ENCODE assay signal across 10 cellular contexts in the genomic region with DNA sequence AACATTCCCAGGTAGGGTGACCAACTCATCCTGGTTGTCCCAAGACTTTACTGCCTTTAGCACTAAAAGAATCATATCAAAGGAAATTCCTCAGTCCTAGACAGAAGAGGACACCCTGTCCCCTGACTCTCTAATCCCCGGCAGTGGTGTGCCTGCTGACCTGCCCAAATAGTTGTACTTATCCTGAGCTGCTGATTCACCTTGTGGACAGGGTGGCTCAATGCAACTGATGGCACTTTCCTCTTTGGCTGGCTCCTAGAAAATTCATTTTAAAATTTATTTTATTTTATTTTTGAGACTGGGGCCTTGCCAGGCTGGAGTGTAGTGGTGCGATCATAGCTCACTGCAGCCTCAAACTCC.
DNase-seq lines count a peak whose midpoint lies in the region; ATAC-seq and TF ChIP-seq lines count a peak whose summit lies in the region.
"Had no signal": no experiment of that assay in that cellular context is flagged by ENCODE, and none has a peak within 500 bp of the region (broad histone marks: within the 10 kb centered on the region; RNA-seq: fewer than 3 reads in every experiment).

No MANE protein-coding gene starts in this region.

- in situ Hi-C loops in gastrocnemius medialis (cut with MboI; ENCODE audit: low sequenced_read_pairs in 4 of 4) (loop anchor here in 1 of 4 donors (5.0 kb wide), 1 partner anchor 50 kb away; no protein-coding TSS in a partner anchor), GM13976 (cut with MboI; ENCODE audit: low sequenced_read_pairs, unreplicated experiment) (no loop called here)

- H3K4me1 Mint-ChIP-seq in Calu3 (ENCODE audit: low read depth, unreplicated experiment) = peaks cover 48% of the 10 kb centered on the region

- no peaks in the 10 kb centered on the region for H3K9me3 Mint-ChIP-seq in Calu3 (ENCODE audit: low read depth, unreplicated experiment)

- H3K36me3 ChIP-seq in breast epithelium = no peaks in the 10 kb centered on the region
- no peaks in the 10 kb centered on the region for H3K36me3 ChIP-seq in right atrium auricular region
- H3K36me3 ChIP-seq in gastrocnemius medialis = no peaks in the 10 kb centered on the region

- DNase-seq in Calu3 (peak; percentile 34), breast epithelium (ENCODE audit: low spot score in 2 of 2) (peak in 1 of 2 donors; percentile 38), right atrium auricular region (ENCODE audit: low spot score) (no peak), gastrocnemius medialis (peak; percentile 83 to 86), GM13976 (ENCODE audit: low spot score) (no peak), hypothalamus (lab: John Stamatoyannopoulos, UW) (no peak)
- DNase-seq: foreskin melanocyte, NCI-H187 had no signal

- peak; percentile 30 for TF ChIP-seq CTCF in Calu3 (IDR thresholded peaks at IDR 0.05; ENCODE audit: unreplicated experiment)
- TF ChIP-seq CTCF in breast epithelium (IDR thresholded peaks at IDR 0.05) = peak in 1 of 3 donors; percentile 20
- TF ChIP-seq CTCF in right atrium auricular region (IDR thresholded peaks at IDR 0.05) = no peak
- peak in 4 of 5 experiments; percentile 21 to 38 (median 26) for TF ChIP-seq CTCF in gastrocnemius medialis (IDR thresholded peaks at IDR 0.05 in 4 of 5, conservative IDR thresholded peaks at IDR 0.05 in 1 of 5)
- TF ChIP-seq CTCF in GM13976 (IDR thresholded peaks at IDR 0.05; ENCODE audit: borderline replicate concordance, control extremely low read depth, extremely low read depth, insufficient read depth, missing control alignments) = no peak

- BruUV-seq in Calu3 (replicated peaks; lab: Mats Ljungman, UMichigan) = no TSS peak

- H3K4me3 ChIP-seq in breast epithelium = peak overlapping the region in 2 of 3 donors; percentile 25 to 34
- H3K4me3 ChIP-seq in right atrium auricular region = no peak overlapping the region
- H3K4me3 ChIP-seq in gastrocnemius medialis = peak overlapping the region; percentile 11 to 39 (median 24)

- H3K36me3 Mint-ChIP-seq in Calu3 (ENCODE audit: insufficient read depth, unreplicated experiment) = peaks cover 4% of the 10 kb centered on the region

- intact Hi-C loops in Calu3 (cut with micrococcal nuclease; ENCODE audit: unreplicated experiment) (loop anchor here (5.0 kb wide), 1 partner anchor 55 kb away; no protein-coding TSS in a partner anchor), breast epithelium (cut with DNase I; ENCODE audit: low total_unique reads) (no loop called here), gastrocnemius medialis (cut with DNase I; ENCODE audit: low total_unique reads) (loop anchor here (1.0 to 5.0 kb wide), 6 partner anchors 22 to 305 kb away; no protein-coding TSS in a partner anchor)

- no peaks in the 10 kb centered on the region for H3K9me3 ChIP-seq in breast epithelium
- H3K9me3 ChIP-seq in right atrium auricular region = no peaks in the 10 kb centered on the region
- H3K9me3 ChIP-seq in gastrocnemius medialis = no peaks in the 10 kb centered on the region

- H3K27me3 ChIP-seq in breast epithelium (no peaks in the 10 kb centered on the region), right atrium auricular region (no peaks in the 10 kb centered on the region), gastrocnemius medialis (no peaks in the 10 kb centered on the region)

- ATAC-seq in gastrocnemius medialis (peak; percentile 72 to 76), GM18867 (IDR thresholded peaks at IDR 0.05; ENCODE audit: unreplicated experiment) (no peak), HG02798 (IDR thresholded peaks at IDR 0.05; ENCODE audit: poor library complexity, unreplicated experiment) (no peak)

- peaks cover 9 to 17% of the 10 kb centered on the region in 2 donors for H3K4me1 ChIP-seq in breast epithelium
- H3K4me1 ChIP-seq in right atrium auricular region = peaks cover 0 to 32% of the 10 kb centered on the region in 2 donors
- peaks cover 32 to 36% of the 10 kb centered on the region in 2 donors for H3K4me1 ChIP-seq in gastrocnemius medialis

- no peaks in the 10 kb centered on the region for H3K27me3 Mint-ChIP-seq in Calu3 (ENCODE audit: unreplicated experiment)

- H3K27ac Mint-ChIP-seq in Calu3 (ENCODE audit: unreplicated experiment) = no peak overlapping the region

- CTCF ChIA-PET in Calu3 (lab: Charles Lee) = interaction anchor here (0.8 to 1.3 kb wide), 4 partner anchors 22 to 212 kb away, joined by 3 to 5 read pairs (median 4); no protein-coding TSS in a partner anchor

- no peak overlapping the region for H3K4me3 Mint-ChIP-seq in Calu3 (ENCODE audit: low read depth, unreplicated experiment)

- H3K27ac ChIP-seq in breast epithelium = peak overlapping the region; percentile 80 to 90
- peak overlapping the region; percentile 56 to 65 for H3K27ac ChIP-seq in right atrium auricular region
- H3K27ac ChIP-seq in gastrocnemius medialis = peak overlapping the region; percentile 91 to 99 (median 96)

- TF ChIP-seq POLR2A in breast epithelium (IDR thresholded peaks at IDR 0.05) (no peak), gastrocnemius medialis (IDR thresholded peaks at IDR 0.05) (peak in 1 of 2 donors; percentile 46)

Comparison
In these comparisons a context has a peak if more than half of its experiments do, and no peak if none do; other contexts are left out.
1. DNase-seq: peak in Calu3 (single experiment) and gastrocnemius medialis (2 of 2); none in right atrium auricular region (single experiment), GM13976 (single experiment) and hypothalamus (0 of 51).
2. CTCF ChIP-seq: peak in Calu3 (single experiment) and gastrocnemius medialis (4 of 5); none in right atrium auricular region (0 of 2) and GM13976 (single experiment).
3. H3K4me3 ChIP-seq: peak in breast epithelium (2 of 3) and gastrocnemius medialis (4 of 4); none in right atrium auricular region (0 of 2).
4. ATAC-seq: peak in gastrocnemius medialis (2 of 2); none in GM18867 (single experiment) and HG02798 (single experiment).
5. Peak in every context shown above with its lines, with median percentiles within 50 percentile points of each other: H3K27ac ChIP-seq.